Comparison of ENCODE assay signal across 16 cellular contexts in the genomic region with DNA sequence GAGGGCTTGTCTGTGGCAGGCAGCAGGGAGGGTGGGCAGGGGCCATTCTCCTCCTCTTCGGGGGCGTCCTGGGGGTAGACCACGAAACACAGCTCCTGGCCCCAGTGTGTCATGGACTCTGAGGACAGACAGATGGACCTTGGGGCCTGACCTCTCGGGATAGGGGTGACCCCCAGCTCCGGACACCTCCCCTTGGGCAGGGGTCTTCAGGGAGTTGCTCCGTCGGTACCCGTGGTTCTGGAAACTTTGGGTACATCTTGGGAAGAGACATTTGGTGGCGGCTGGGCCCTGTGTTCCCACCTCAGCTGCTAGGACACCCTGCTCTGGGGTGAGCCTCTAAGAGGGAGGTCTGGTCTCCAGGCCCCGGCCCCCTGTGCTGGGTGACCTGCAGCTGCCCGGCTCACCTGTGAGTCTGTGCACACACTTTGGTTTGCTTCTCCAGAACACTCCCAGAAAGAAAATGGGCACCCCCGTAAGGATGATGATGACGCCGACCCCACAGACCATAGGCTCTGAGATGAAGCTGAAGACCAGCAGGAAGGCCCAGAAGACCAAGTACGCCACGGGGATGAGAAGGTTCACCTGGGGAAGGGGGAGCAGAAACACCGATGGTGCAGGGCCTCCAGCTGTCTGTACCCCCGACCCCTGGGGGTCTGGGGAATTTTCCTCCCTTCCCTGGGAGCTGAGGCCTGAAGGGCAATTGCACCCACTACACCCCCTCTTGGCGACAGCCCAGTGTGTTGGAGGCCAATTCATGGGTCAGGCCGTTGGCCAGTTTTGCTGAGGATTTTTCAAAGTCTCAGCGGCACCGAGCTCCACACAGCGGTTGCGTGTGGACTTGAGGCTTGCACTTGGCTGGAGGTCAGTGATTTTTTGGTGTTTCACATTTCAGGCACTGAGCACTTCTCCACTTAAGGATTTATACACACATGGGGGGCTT. TPM values are rescaled to one million over a fixed set of nuclear protein-coding genes. Genes with fewer than 3 reads are reported as not detected.
"Had no signal": no experiment of that assay in that cellular context is flagged by ENCODE, and none has a peak within 500 bp of the region (broad histone marks: within the 10 kb centered on the region; RNA-seq: fewer than 3 reads in every experiment).

No MANE protein-coding gene starts in this region.

- H3K9me3 ChIP-seq: tibial nerve, vagina had no signal

- H3K9me3 Mint-ChIP-seq: activated CD4-positive, alpha-beta T cell treated with anti-CD3 and anti-CD28 coated beads, Interleukin-2, amount 10 ng/mL, durations not matched to agents 24 days and 14 days; central memory CD8-positive, alpha-beta T cell; dendritic cell treated with granulocyte-macrophage colony-stimulating factor and Interleukin-4, amounts not matched to agents 40 ng/mL and 50 ng/mL, for 4 days; effector memory CD8-positive, alpha-beta T cell; nephron progenitor cell; T-helper 1 cell treated with Interleukin-12 subunit alpha and Interleukin-12 subunit beta and Interleukin-4 antibody, amounts not matched to agents 30 μg/mL and 1 μg/mL, for 36 hours had no signal

- H3K36me3 ChIP-seq: vagina had no signal

- H3K27me3 Mint-ChIP-seq: activated CD4-positive, alpha-beta T cell treated with anti-CD3 and anti-CD28 coated beads, Interleukin-2, amount 10 ng/mL, durations not matched to agents 24 days and 14 days; dendritic cell treated with granulocyte-macrophage colony-stimulating factor and Interleukin-4, amounts not matched to agents 40 ng/mL and 50 ng/mL, for 4 days had no signal

- H3K27ac Mint-ChIP-seq: activated CD4-positive, alpha-beta T cell treated with anti-CD3 and anti-CD28 coated beads, Interleukin-2, amount 10 ng/mL, durations not matched to agents 24 days and 14 days; dendritic cell treated with granulocyte-macrophage colony-stimulating factor and Interleukin-4, amounts not matched to agents 40 ng/mL and 50 ng/mL, for 4 days; effector memory CD8-positive, alpha-beta T cell; nephron progenitor cell; T-helper 1 cell treated with Interleukin-12 subunit alpha and Interleukin-12 subunit beta and Interleukin-4 antibody, amounts not matched to agents 30 μg/mL and 1 μg/mL, for 36 hours had no signal

- H3K27me3 ChIP-seq: tibial nerve, vagina had no signal

- H3K4me2 ChIP-seq: smooth muscle cell had no signal

- H3K4me3 Mint-ChIP-seq: activated CD4-positive, alpha-beta T cell treated with anti-CD3 and anti-CD28 coated beads, Interleukin-2, amount 10 ng/mL, durations not matched to agents 24 days and 14 days; central memory CD8-positive, alpha-beta T cell; dendritic cell treated with granulocyte-macrophage colony-stimulating factor and Interleukin-4, amounts not matched to agents 40 ng/mL and 50 ng/mL, for 4 days; effector memory CD8-positive, alpha-beta T cell; nephron progenitor cell; T-helper 1 cell treated with Interleukin-12 subunit alpha and Interleukin-12 subunit beta and Interleukin-4 antibody, amounts not matched to agents 30 μg/mL and 1 μg/mL, for 36 hours had no signal

- H3K27ac ChIP-seq: epithelial cell of prostate, vagina had no signal

- H3K4me1 Mint-ChIP-seq: activated CD4-positive, alpha-beta T cell treated with anti-CD3 and anti-CD28 coated beads, Interleukin-2, amount 10 ng/mL, durations not matched to agents 24 days and 14 days; central memory CD8-positive, alpha-beta T cell; nephron progenitor cell had no signal

- DNase-seq: activated CD4-positive, alpha-beta T cell treated with anti-CD3 and anti-CD28 coated beads, Interleukin-2, amount 10 ng/mL, durations not matched to agents 24 days and 14 days; activated CD8-positive, alpha-beta memory T cell treated with anti-CD3 and anti-CD28 coated beads for 24 hours; activated naive CD4-positive, alpha-beta T cell treated with anti-CD3 and anti-CD28 coated beads, Interleukin-2, amount 50 U/mL, for 16 hours; effector memory CD8-positive, alpha-beta T cell; left colon; mesenchymal stem cell; nephron progenitor cell had no signal

- ATAC-seq: effector memory CD8-positive, alpha-beta T cell; left colon had no signal

- H3K4me1 ChIP-seq: vagina had no signal

- H3K4me3 ChIP-seq: smooth muscle cell, tibial nerve, vagina had no signal

RNA-seq across cellular contexts. Expression of a gene that starts 16.5 kb away (rescaled TPM):
- total RNA-seq: activated CD4-positive, alpha-beta T cell treated with anti-CD3 and anti-CD28 coated beads, Interleukin-2, amount 10 ng/mL, durations not matched to agents 24 days and 14 days; osteocyte; renal cortical epithelial cell; smooth muscle cell had no signal
